Comparison of ENCODE assay signal across 1 cellular context in the genomic region with DNA sequence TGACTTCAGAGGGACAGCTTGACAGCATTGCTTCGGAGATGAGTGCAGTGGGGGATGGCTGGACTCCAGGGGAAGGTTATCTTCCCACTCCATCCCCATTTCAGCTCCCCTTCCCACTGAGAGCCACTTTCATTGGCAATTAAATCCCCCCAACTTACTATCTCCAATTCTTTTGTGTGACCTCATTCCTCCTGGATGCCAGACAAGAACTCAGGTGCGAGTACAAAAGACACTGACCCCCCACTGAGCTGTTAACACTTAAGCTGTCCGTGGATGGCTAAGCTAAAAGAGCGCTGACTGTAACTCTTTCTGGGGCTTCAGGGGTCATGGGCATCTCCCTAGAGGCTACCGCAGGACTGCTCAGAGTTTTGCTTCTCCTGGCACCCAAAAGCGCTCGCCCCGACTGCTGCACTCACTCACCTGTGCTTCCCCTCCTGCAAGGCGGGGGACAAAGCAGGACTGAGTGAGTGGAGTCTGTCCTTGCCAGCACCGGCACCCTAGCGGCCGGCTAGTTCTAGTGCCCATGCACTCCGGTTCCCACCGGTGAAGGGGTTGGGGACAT.
TF ChIP-seq lines count a peak whose summit lies in the region.

No MANE protein-coding gene starts in this region.

TF ChIP-seq in HEK293, 187 proteins besides CTCF, POLR2A, EP300 and RAD21 (continued from another document):
- TF ChIP-seq MYNN (tag by site-specific recombination; IDR thresholded peaks at IDR 0.05; ENCODE audit: borderline replicate concordance), result no peak
- TF ChIP-seq OSR2 (tag by site-specific recombination; IDR thresholded peaks at IDR 0.05), result no peak
- TF ChIP-seq ZNF449 (tag by site-specific recombination; IDR thresholded peaks at IDR 0.05), result no peak
- TF ChIP-seq, protein P1, sequence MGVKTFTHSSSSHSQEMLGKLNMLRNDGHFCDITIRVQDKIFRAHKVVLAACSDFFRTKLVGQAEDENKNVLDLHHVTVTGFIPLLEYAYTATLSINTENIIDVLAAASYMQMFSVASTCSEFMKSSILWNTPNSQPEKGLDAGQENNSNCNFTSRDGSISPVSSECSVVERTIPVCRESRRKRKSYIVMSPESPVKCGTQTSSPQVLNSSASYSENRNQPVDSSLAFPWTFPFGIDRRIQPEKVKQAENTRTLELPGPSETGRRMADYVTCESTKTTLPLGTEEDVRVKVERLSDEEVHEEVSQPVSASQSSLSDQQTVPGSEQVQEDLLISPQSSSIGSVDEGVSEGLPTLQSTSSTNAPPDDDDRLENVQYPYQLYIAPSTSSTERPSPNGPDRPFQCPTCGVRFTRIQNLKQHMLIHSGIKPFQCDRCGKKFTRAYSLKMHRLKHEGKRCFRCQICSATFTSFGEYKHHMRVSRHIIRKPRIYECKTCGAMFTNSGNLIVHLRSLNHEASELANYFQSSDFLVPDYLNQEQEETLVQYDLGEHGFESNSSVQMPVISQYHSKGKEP (tag by site-specific recombination; IDR thresholded peaks at IDR 0.05), result no peak
- TF ChIP-seq HOXA7 (CRISPR knock-in tag; IDR thresholded peaks at IDR 0.05; ENCODE audit: borderline replicate concordance), result no peak
- no peak for TF ChIP-seq ZNF274 (IDR thresholded peaks at IDR 0.05; ENCODE audit: low read length)
- no peak for TF ChIP-seq ZNF274 (tag by site-specific recombination; IDR thresholded peaks at IDR 0.05; ENCODE audit: borderline replicate concordance)
- TF ChIP-seq, protein P2, sequence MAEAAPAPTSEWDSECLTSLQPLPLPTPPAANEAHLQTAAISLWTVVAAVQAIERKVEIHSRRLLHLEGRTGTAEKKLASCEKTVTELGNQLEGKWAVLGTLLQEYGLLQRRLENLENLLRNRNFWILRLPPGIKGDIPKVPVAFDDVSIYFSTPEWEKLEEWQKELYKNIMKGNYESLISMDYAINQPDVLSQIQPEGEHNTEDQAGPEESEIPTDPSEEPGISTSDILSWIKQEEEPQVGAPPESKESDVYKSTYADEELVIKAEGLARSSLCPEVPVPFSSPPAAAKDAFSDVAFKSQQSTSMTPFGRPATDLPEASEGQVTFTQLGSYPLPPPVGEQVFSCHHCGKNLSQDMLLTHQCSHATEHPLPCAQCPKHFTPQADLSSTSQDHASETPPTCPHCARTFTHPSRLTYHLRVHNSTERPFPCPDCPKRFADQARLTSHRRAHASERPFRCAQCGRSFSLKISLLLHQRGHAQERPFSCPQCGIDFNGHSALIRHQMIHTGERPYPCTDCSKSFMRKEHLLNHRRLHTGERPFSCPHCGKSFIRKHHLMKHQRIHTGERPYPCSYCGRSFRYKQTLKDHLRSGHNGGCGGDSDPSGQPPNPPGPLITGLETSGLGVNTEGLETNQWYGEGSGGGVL (tag by site-specific recombination; IDR thresholded peaks at IDR 0.05), result peak; percentile 52
- peak; percentile 12; the same call in 1 of the 2 replicates for TF ChIP-seq ZIC2 (tag by site-specific recombination; IDR thresholded peaks at IDR 0.05)
- TF ChIP-seq GLIS1 (tag by site-specific recombination; IDR thresholded peaks at IDR 0.05), result peak; percentile 87
- TF ChIP-seq ZNF394 (tag by site-specific recombination; IDR thresholded peaks at IDR 0.05; ENCODE audit: borderline replicate concordance), result 0 out of 2 replicates have a peak, but pooled peaks have one; percentile 47
- TF ChIP-seq ZBTB8A (tag by site-specific recombination; IDR thresholded peaks at IDR 0.05), result no peak
- TF ChIP-seq TSHZ1 (tag by site-specific recombination; IDR thresholded peaks at IDR 0.05; ENCODE audit: borderline replicate concordance), result no peak
- TF ChIP-seq ZBTB1 (tag by site-specific recombination; IDR thresholded peaks at IDR 0.05), result no peak
- no peak for TF ChIP-seq ZNF843 (tag by site-specific recombination; IDR thresholded peaks at IDR 0.05)
- no peak for TF ChIP-seq RBAK (tag by site-specific recombination; IDR thresholded peaks at IDR 0.05)
- TF ChIP-seq ZNF366 (tag by site-specific recombination; conservative IDR thresholded peaks at IDR 0.05), result 0 out of 2 replicates have a peak, but pooled peaks have one; percentile 16
- TF ChIP-seq ZNF391 (tag by site-specific recombination; IDR thresholded peaks at IDR 0.05; ENCODE audit: borderline replicate concordance, low read depth), result no peak
- no peak for TF ChIP-seq ZNF792 (tag by site-specific recombination; IDR thresholded peaks at IDR 0.05)
- TF ChIP-seq ZNF292 (tag by site-specific recombination; IDR thresholded peaks at IDR 0.05; ENCODE audit: borderline replicate concordance, low read depth), result no peak
- no peak for TF ChIP-seq ZNF549 (tag by site-specific recombination; IDR thresholded peaks at IDR 0.05)
- TF ChIP-seq TCF7L2 (IDR thresholded peaks at IDR 0.05; ENCODE audit: borderline replicate concordance, low read depth, low read length), result no peak
- no peak for TF ChIP-seq ZNF133 (tag by site-specific recombination; IDR thresholded peaks at IDR 0.05)
- no peak for TF ChIP-seq ZNF404 (tag by site-specific recombination; IDR thresholded peaks at IDR 0.05)
- TF ChIP-seq ZNF155 (tag by site-specific recombination; IDR thresholded peaks at IDR 0.05), result no peak
- TF ChIP-seq, protein P3, sequence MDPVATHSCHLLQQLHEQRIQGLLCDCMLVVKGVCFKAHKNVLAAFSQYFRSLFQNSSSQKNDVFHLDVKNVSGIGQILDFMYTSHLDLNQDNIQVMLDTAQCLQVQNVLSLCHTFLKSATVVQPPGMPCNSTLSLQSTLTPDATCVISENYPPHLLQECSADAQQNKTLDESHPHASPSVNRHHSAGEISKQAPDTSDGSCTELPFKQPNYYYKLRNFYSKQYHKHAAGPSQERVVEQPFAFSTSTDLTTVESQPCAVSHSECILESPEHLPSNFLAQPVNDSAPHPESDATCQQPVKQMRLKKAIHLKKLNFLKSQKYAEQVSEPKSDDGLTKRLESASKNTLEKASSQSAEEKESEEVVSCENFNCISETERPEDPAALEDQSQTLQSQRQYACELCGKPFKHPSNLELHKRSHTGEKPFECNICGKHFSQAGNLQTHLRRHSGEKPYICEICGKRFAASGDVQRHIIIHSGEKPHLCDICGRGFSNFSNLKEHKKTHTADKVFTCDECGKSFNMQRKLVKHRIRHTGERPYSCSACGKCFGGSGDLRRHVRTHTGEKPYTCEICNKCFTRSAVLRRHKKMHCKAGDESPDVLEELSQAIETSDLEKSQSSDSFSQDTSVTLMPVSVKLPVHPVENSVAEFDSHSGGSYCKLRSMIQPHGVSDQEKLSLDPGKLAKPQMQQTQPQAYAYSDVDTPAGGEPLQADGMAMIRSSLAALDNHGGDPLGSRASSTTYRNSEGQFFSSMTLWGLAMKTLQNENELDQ (tag by site-specific recombination; IDR thresholded peaks at IDR 0.05; ENCODE audit: low read depth), result no peak
- no peak for TF ChIP-seq ZNF37A (tag by site-specific recombination; IDR thresholded peaks at IDR 0.05)
- no peak for TF ChIP-seq ZNF24 (tag by site-specific recombination; IDR thresholded peaks at IDR 0.05)
- TF ChIP-seq, protein P4, sequence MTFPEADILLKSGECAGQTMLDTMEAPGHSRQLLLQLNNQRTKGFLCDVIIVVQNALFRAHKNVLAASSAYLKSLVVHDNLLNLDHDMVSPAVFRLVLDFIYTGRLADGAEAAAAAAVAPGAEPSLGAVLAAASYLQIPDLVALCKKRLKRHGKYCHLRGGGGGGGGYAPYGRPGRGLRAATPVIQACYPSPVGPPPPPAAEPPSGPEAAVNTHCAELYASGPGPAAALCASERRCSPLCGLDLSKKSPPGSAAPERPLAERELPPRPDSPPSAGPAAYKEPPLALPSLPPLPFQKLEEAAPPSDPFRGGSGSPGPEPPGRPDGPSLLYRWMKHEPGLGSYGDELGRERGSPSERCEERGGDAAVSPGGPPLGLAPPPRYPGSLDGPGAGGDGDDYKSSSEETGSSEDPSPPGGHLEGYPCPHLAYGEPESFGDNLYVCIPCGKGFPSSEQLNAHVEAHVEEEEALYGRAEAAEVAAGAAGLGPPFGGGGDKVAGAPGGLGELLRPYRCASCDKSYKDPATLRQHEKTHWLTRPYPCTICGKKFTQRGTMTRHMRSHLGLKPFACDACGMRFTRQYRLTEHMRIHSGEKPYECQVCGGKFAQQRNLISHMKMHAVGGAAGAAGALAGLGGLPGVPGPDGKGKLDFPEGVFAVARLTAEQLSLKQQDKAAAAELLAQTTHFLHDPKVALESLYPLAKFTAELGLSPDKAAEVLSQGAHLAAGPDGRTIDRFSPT (tag by site-specific recombination; IDR thresholded peaks at IDR 0.05), result no peak
